ENCODE assay signal across 8 cellular contexts in genomic region chr9:6681147-6681956, GRCh38. TPM values are rescaled to one million over a fixed set of nuclear protein-coding genes. Genes with fewer than 3 reads are reported as not detected.
DNase-seq lines count a peak whose midpoint lies in the region; ATAC-seq and TF ChIP-seq lines count a peak whose summit lies in the region.

No MANE protein-coding gene starts in this region.

- H3K27ac ChIP-seq in layer of hippocampus (ENCODE audit: low read depth, low read length) = peak overlapping the region; percentile 94

- ATAC-seq in GM19043 (IDR thresholded peaks at IDR 0.05; ENCODE audit: low read depth, unreplicated experiment) (peak; percentile 60), HG03378 (IDR thresholded peaks at IDR 0.05; ENCODE audit: unreplicated experiment) (peak; percentile 58)
- ATAC-seq in activated CD4-positive, alpha-beta T cell treated with anti-CD3 and anti-CD28 coated beads for 36 hours = peak; percentile 88

- POLR2A ChIA-PET in activated CD4-positive, alpha-beta T cell treated with anti-CD3 and anti-CD28 coated beads for 36 hours (lab: Charles Lee) = interaction anchor here (0.5 to 3.2 kb wide), 7 partner anchors 22 to 614 kb away, joined by 3 to 18 read pairs (median 7); partner anchors contain the start of genes KDM4C and UHRF2

- H3K27me3 ChIP-seq in layer of hippocampus (ENCODE audit: control insufficient read depth, insufficient read depth, low read length) = no peaks in the 10 kb centered on the region

- intact Hi-C loops in activated CD4-positive, alpha-beta T cell treated with anti-CD3 and anti-CD28 coated beads for 36 hours (cut with DNase I, micrococcal nuclease) = loop anchor here (1.0 to 5.0 kb wide), 12 partner anchors 23 to 1291 kb away; partner anchors contain the start of genes KDM4C (in 2 of the 2), UHRF2 (in 2 of the 2) and GLDC (in 1 of the 2)

- no peaks in the 10 kb centered on the region for H3K9me3 Mint-ChIP-seq in activated CD4-positive, alpha-beta T cell treated with anti-CD3 and anti-CD28 coated beads for 36 hours (ENCODE audit: low read depth)

- H3K4me1 Mint-ChIP-seq in activated CD4-positive, alpha-beta T cell treated with anti-CD3 and anti-CD28 coated beads for 36 hours = peaks cover 19% of the 10 kb centered on the region

- TF ChIP-seq CTCF in choroid plexus epithelial cell (conservative IDR thresholded peaks at IDR 0.05; ENCODE audit: low read depth, low read length) = no peak

- H3K36me3 Mint-ChIP-seq in activated CD4-positive, alpha-beta T cell treated with anti-CD3 and anti-CD28 coated beads for 36 hours (ENCODE audit: low read depth) = peaks cover 14% of the 10 kb centered on the region

- H3K27ac Mint-ChIP-seq in activated CD4-positive, alpha-beta T cell treated with anti-CD3 and anti-CD28 coated beads for 36 hours = peak overlapping the region; percentile 99

- CTCF ChIA-PET in activated CD4-positive, alpha-beta T cell treated with anti-CD3 and anti-CD28 coated beads for 36 hours (lab: Charles Lee) = interaction anchor here (0.7 to 1.7 kb wide), 3 partner anchors 22 to 1197 kb away, joined by 3 to 11 read pairs (median 3); no protein-coding TSS in a partner anchor

- no peaks in the 10 kb centered on the region for H3K27me3 Mint-ChIP-seq in activated CD4-positive, alpha-beta T cell treated with anti-CD3 and anti-CD28 coated beads for 36 hours

- H3K4me3 ChIP-seq in choroid plexus epithelial cell (ENCODE audit: low read depth, low read length) = peak overlapping the region; percentile 73

- DNase-seq in AG20443 (ENCODE audit: low spot score) (peak; percentile 100), NCI-H460 (ENCODE audit: extremely low read depth, low read depth) (peak; percentile 94), choroid plexus epithelial cell (ENCODE audit: low read depth) (peak; percentile 98)
- DNase-seq in activated CD4-positive, alpha-beta T cell treated with anti-CD3 and anti-CD28 coated beads for 36 hours = peak; percentile 96
- peak; percentile 75 to 86 (median 80) for DNase-seq in stimulated activated CD4-positive, alpha-beta T cell treated with anti-CD3 and anti-CD28 coated beads, Interleukin-1b, Interleukin-23, amount 100 ng/mL, for 24 hours (ENCODE audit: low read depth in 4 of 4, low spot score in 1 of 4)

- H3K4me3 Mint-ChIP-seq in activated CD4-positive, alpha-beta T cell treated with anti-CD3 and anti-CD28 coated beads for 36 hours = peak overlapping the region; percentile 88

RNA-seq across cellular contexts. Expression of gene GLDC, which starts 35.8 kb away (rescaled TPM):
- 4.4 and 5.5 TPM in 2 replicates for total RNA-seq in NCI-H460 (2014; rRNA removed; shearing (Covaris generic))
- 5.7 and 13.5 TPM in 2 replicates for polyA plus RNA-seq in NCI-H460 (2014; cell fraction: nucleus; rRNA removed)
- 1 to 10 TPM in 1 of 2 experiments, under 1 TPM in 1; 0.95 to 1.8 TPM for total RNA-seq in activated CD4-positive, alpha-beta T cell treated with anti-CD3 and anti-CD28 coated beads for 36 hours

Comparison
In these comparisons a context has a peak if more than half of its experiments do, and no peak if none do; other contexts are left out.
1. Peak in every context shown above with its lines: DNase-seq, ATAC-seq, H3K4me3 ChIP-seq and H3K27ac ChIP-seq.